In the genomic region with DNA sequence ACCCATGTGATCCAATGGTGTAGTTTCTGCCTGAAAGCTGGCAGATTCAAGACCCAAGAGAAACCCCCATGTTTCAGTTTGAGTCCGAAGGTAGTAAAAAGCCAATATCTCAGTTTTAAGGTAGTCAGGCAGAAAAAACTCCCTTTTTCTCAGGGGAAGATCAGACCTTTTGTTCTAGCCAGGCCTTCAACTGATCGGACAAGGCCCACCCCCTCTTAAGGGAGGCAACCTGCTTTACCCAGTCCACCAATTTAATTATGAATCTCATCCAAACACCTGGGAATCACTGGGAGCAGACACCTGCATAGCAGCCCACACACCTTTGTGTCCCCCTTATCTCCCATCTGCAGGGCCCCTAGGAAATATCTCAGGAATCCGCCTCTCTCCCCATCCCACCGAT, we compare ENCODE assay signal across 19 cellular contexts.
DNase-seq lines count a peak whose midpoint lies in the region; ATAC-seq and TF ChIP-seq lines count a peak whose summit lies in the region.
"Had no signal": no experiment of that assay in that cellular context is flagged by ENCODE, and none has a peak within 500 bp of the region (broad histone marks: within the 10 kb centered on the region; RNA-seq: fewer than 3 reads in every experiment).

No MANE protein-coding gene starts in this region.

- no peak overlapping the region for H3K27ac Mint-ChIP-seq in H9
- H3K27ac Mint-ChIP-seq: CD4-positive, alpha-beta memory T cell; GM23338 had no signal

- H3K18ac ChIP-seq in H9 (ENCODE audit: insufficient read length, low read depth, low read length): no peak overlapping the region

- H4K20me1 ChIP-seq in H9 (ENCODE audit: control insufficient read depth, insufficient read depth, insufficient read length) (no peaks in the 10 kb centered on the region), Karpas-422 (ENCODE audit: insufficient read depth, low read depth, low read length) (no peaks in the 10 kb centered on the region)

- H3K4me3 Mint-ChIP-seq in H9: no peak overlapping the region
- H3K4me3 Mint-ChIP-seq: CD4-positive, alpha-beta memory T cell; GM23338 had no signal

- no CpG with 5 or more reads among the region's 4 CpGs for WGBS in H9 (ENCODE audit: extremely low coverage, insufficient read length, low lambda C conversion rate)

- peaks cover 9 to 11% of the 10 kb centered on the region in 2 experiments; a peak in 4 of 5 replicates for H3K9me3 Mint-ChIP-seq in H9

- H3K4me3 ChIP-seq in Karpas-422 (ENCODE audit: low read length) (no peak overlapping the region), coronary artery (no peak overlapping the region)
- H3K4me3 ChIP-seq: A549, GM12878, GM23338, HAP-1 had no signal

- H3K4me2 ChIP-seq in H9 (ENCODE audit: insufficient read depth, insufficient read length, low read length): no peak overlapping the region
- H3K4me2 ChIP-seq in Karpas-422 (ENCODE audit: low read depth, low read length, poor library complexity, severe bottlenecking): no peak overlapping the region
- H3K4me2 ChIP-seq: A549, GM23338 had no signal

- no peak overlapping the region for H3K23ac ChIP-seq in H9 (ENCODE audit: insufficient read length, low read depth, low read length)

- H3T11ph ChIP-seq in H9 (ENCODE audit: low read length): no peak overlapping the region

- no peaks in the 10 kb centered on the region for H3K79me2 ChIP-seq in H9 (ENCODE audit: insufficient read depth, low read length)
- H3K79me2 ChIP-seq in Karpas-422 (ENCODE audit: low read length): no peaks in the 10 kb centered on the region

- no peak overlapping the region for H2BK20ac ChIP-seq in H9 (ENCODE audit: low read depth, low read length, poor library complexity, severe bottlenecking)

- no peak overlapping the region for H3K4ac ChIP-seq in H9 (ENCODE audit: low read depth, low read length)

- H3K56ac ChIP-seq in H9 (ENCODE audit: insufficient read length, low read depth, low read length): no peak overlapping the region

- H3K36me3 ChIP-seq in Karpas-422 (ENCODE audit: insufficient read depth, low read length): no peaks in the 10 kb centered on the region
- H3K36me3 ChIP-seq: HAP-1 had no signal

- no peaks in the 10 kb centered on the region for H3K4me1 ChIP-seq in H9 (ENCODE audit: insufficient read depth, low read length)
- no peaks in the 10 kb centered on the region for H3K4me1 ChIP-seq in Karpas-422 (ENCODE audit: low read length)
- H3K4me1 ChIP-seq: HAP-1 had no signal

- H3K9ac ChIP-seq in H9 (ENCODE audit: extremely low read depth, insufficient read length, low read length) (no peak overlapping the region), Karpas-422 (ENCODE audit: low read length) (no peak overlapping the region)

- H2BK12ac ChIP-seq in H9 (ENCODE audit: insufficient read length, low read depth, low read length): no peak overlapping the region

- H3K27me3 ChIP-seq in H9 (ENCODE audit: insufficient read depth, low read length) (no peaks in the 10 kb centered on the region), Karpas-422 (ENCODE audit: low read length) (no peaks in the 10 kb centered on the region; the same call in 1 of the 2 replicates)

- H3K9me3 ChIP-seq in H9 (ENCODE audit: control insufficient read depth, low read depth, low read length) (no peaks in the 10 kb centered on the region), Karpas-422 (ENCODE audit: low read length) (no peaks in the 10 kb centered on the region)
- H3K9me3 ChIP-seq: A549, HAP-1 had no signal

- H3K36me3 Mint-ChIP-seq in H9 (ENCODE audit: insufficient read depth in 1 of 3, low read depth in 3 of 3): peaks cover 0 to 4% (median 0%) of the 10 kb centered on the region in 3 experiments; a peak in 3 of 7 replicates
- H3K36me3 Mint-ChIP-seq: CD4-positive, alpha-beta memory T cell had no signal

- H2AFZ ChIP-seq in H9 (ENCODE audit: low read length): no peak overlapping the region
- no peak overlapping the region for H2AFZ ChIP-seq in Karpas-422 (ENCODE audit: low read length)
- H2AFZ ChIP-seq: GM23338 had no signal

- H3K79me1 ChIP-seq in H9 (ENCODE audit: insufficient read depth, low read depth, low read length, poor library complexity, severe bottlenecking): no peaks in the 10 kb centered on the region

- no peaks in the 10 kb centered on the region for H3K23me2 ChIP-seq in H9 (ENCODE audit: insufficient read length, low read depth, low read length, poor library complexity, severe bottlenecking)

- no peak overlapping the region for H2BK120ac ChIP-seq in H9 (ENCODE audit: low read depth, low read length, poor library complexity, severe bottlenecking)

- H4K91ac ChIP-seq in H9 (ENCODE audit: insufficient read length, low read depth, low read length): no peak overlapping the region

- no peaks in the 10 kb centered on the region for H3K9me2 ChIP-seq in Karpas-422 (replicated peaks; ENCODE audit: insufficient read depth, low read length)

- no peak overlapping the region for H3K14ac ChIP-seq in H9 (ENCODE audit: insufficient read depth, low read length)

- peak; percentile 3 for DNase-seq in H9
- peak; percentile 17 for DNase-seq in Karpas-422
- DNase-seq in coronary artery (ENCODE audit: low spot score): peak; percentile 8
- peak; percentile 10 for DNase-seq in ureter (ENCODE audit: low spot score)
- DNase-seq in DMS 273 treated with DMSO at 0.1 percent for 48 hours (lab: John Stamatoyannopoulos, UW): no peak
- no peak for DNase-seq in stimulated activated naive CD4-positive, alpha-beta T cell treated with Interleukin-2 at 50 U/mL for 16 hours (lab: John Stamatoyannopoulos, UW)
- no peak for DNase-seq in NCI-H2171 (lab: John Stamatoyannopoulos, UW)
- DNase-seq: 8988T; C1 segment of cervical spinal cord; Calu3; CD4-positive, alpha-beta memory T cell; COR-L47; DMS153; DND-41 had no signal

- no peak overlapping the region for H2BK15ac ChIP-seq in H9 (ENCODE audit: low read depth, low read length)

- no peak overlapping the region for H4K5ac ChIP-seq in H9 (ENCODE audit: insufficient read length, low read depth, low read length)

- H2AK5ac ChIP-seq in H9 (ENCODE audit: insufficient read length, low read length): no peak overlapping the region

- no peak overlapping the region for H2BK5ac ChIP-seq in H9 (ENCODE audit: insufficient read length, low read length)

- H4K8ac ChIP-seq in H9 (replicated peaks; ENCODE audit: insufficient read length, low read depth, low read length): no peak overlapping the region

- no peaks in the 10 kb centered on the region for H3K4me1 Mint-ChIP-seq in H9
- H3K4me1 Mint-ChIP-seq: CD4-positive, alpha-beta memory T cell; GM23338 had no signal

- TF ChIP-seq CTCF in H9 (conservative IDR thresholded peaks at IDR 0.05) (no peak), coronary artery (IDR thresholded peaks at IDR 0.05) (no peak)

- peaks cover 9% of the 10 kb centered on the region for H3K27me3 Mint-ChIP-seq in H9 (ENCODE audit: low read depth)

- H3K27ac ChIP-seq in H9 (ENCODE audit: insufficient read length, low read depth, low read length): no peak overlapping the region
- no peak overlapping the region for H3K27ac ChIP-seq in Karpas-422 (ENCODE audit: low read length)
- no peak overlapping the region for H3K27ac ChIP-seq in coronary artery

- ATAC-seq in GM18907 (IDR thresholded peaks at IDR 0.05; ENCODE audit: unreplicated experiment): no peak
- ATAC-seq: A549, GM12878, GM23338 had no signal

Comparison
In these comparisons a context has a peak if more than half of its experiments do, and no peak if none do; other contexts are left out.
1. DNase-seq: peak in H9 (single experiment), Karpas-422 (single experiment), coronary artery (single experiment) and ureter (single experiment); none in DMS 273 treated with DMSO at 0.1 percent for 48 hours (single experiment), stimulated activated naive CD4-positive, alpha-beta T cell treated with Interleukin-2 at 50 U/mL for 16 hours (single experiment) and NCI-H2171 (single experiment).